In genomic region chr22:35203583-35203982, GRCh38 we compare ENCODE assay signal across 16 cellular contexts. TPM values are rescaled to one million over a fixed set of nuclear protein-coding genes. Genes with fewer than 3 reads are reported as not detected.
DNase-seq lines count a peak whose midpoint lies in the region; ATAC-seq, FAIRE-seq and TF ChIP-seq lines count a peak whose summit lies in the region.
"Had no signal": no experiment of that assay in that cellular context is flagged by ENCODE, and none has a peak within 500 bp of the region (broad histone marks: within the 10 kb centered on the region; RNA-seq: fewer than 3 reads in every experiment).

No MANE protein-coding gene starts in this region.

- no peaks in the 10 kb centered on the region for H3K9me3 ChIP-seq in K562 (replicated peaks; ENCODE audit: control insufficient read depth, insufficient read depth, low read depth, low read length)
- H3K9me3 ChIP-seq in vagina, result no peaks in the 10 kb centered on the region

- DNase-seq in NCI-H82 (lab: John Stamatoyannopoulos, UW), result peak; percentile 60
- DNase-seq in NCI-H82 treated with DMSO at 0.1 percent for 48 hours (lab: John Stamatoyannopoulos, UW; ENCODE audit: unreplicated experiment), result no peak
- DNase-seq in NCI-H524 treated with DMSO at 0.1 percent for 48 hours (lab: John Stamatoyannopoulos, UW), result peak; percentile 81
- no peak for DNase-seq in K562 (ENCODE audit: extremely low read depth in 1 of 4, low spot score in 3 of 4)
- DNase-seq in epidermal melanocyte (ENCODE audit: insufficient read length, low spot score), result no peak
- no peak for DNase-seq in vagina (ENCODE audit: extremely low spot score in 2 of 2)
- DNase-seq: C1 segment of cervical spinal cord; Calu3; CD4-positive, alpha-beta T cell; DMS153; DND-41; GDM1 had no signal

- FAIRE-seq in K562 (lab: Jason Lieb, UNC), result no peak
- FAIRE-seq: A204.1 had no signal

- TF ChIP-seq POLR2A in K562 (conservative IDR thresholded peaks at IDR 0.05), result no peak
- no peak for TF ChIP-seq POLR2A in vagina (IDR thresholded peaks at IDR 0.05)

- TF ChIP-seq CTCF in K562 (IDR thresholded peaks at IDR 0.05 in 2 of 3, conservative IDR thresholded peaks at IDR 0.05 in 1 of 3; ENCODE audit: insufficient read depth in 2 of 3, low read depth in 1 of 3, low read length in 3 of 3), result no peak
- TF ChIP-seq CTCF in vagina (IDR thresholded peaks at IDR 0.05), result no peak

- H3K4me2 ChIP-seq in K562 (ENCODE audit: insufficient read depth, low read length), result no peak overlapping the region

- H3K9ac ChIP-seq in K562 (ENCODE audit: insufficient read depth in 1 of 2, low read depth in 2 of 2, low read length in 2 of 2), result no peak overlapping the region

- intact Hi-C loops in K562 (cut with micrococcal nuclease) (no loop called here), vagina (cut with DNase I) (no loop called here)

- H3K9me1 ChIP-seq in K562 (ENCODE audit: control insufficient read depth, insufficient read depth, low read length), result peaks cover 3% of the 10 kb centered on the region

- H2AFZ ChIP-seq in K562 (ENCODE audit: low read depth, low read length), result no peak overlapping the region

- in situ Hi-C loops in K562 (cut with MboI), result no loop called here

- POLR2A ChIA-PET in K562 (lab: Yijun Ruan, JAX), result interaction anchor here (1.2 kb wide), 1 partner anchor 13 kb away, joined by 5 read pairs; no protein-coding TSS in a partner anchor

- peaks cover 4 to 7% of the 10 kb centered on the region in 2 experiments; a peak in 4 of 5 replicates for H3K4me1 ChIP-seq in K562 (replicated peaks in 1 of 2; ENCODE audit: control insufficient read depth in 2 of 2, insufficient read depth in 2 of 2, low read length in 2 of 2)
- no peaks in the 10 kb centered on the region for H3K4me1 ChIP-seq in vagina

- H3K36me3 ChIP-seq in K562 (ENCODE audit: control insufficient read depth, insufficient read depth, low read length), result peaks cover 74% of the 10 kb centered on the region; the same call in 2 of the 3 replicates
- H3K36me3 ChIP-seq in vagina, result no peaks in the 10 kb centered on the region

- ATAC-seq in K562 (no peak), HG02759 (IDR thresholded peaks at IDR 0.05; ENCODE audit: unreplicated experiment) (no peak)
- ATAC-seq: HCT116 had no signal

- peaks cover 28% of the 10 kb centered on the region for H3K79me2 ChIP-seq in K562 (ENCODE audit: control insufficient read depth, insufficient read depth, low read length)

- peaks cover 7% of the 10 kb centered on the region; the same call in 1 of the 2 replicates for H4K20me1 ChIP-seq in K562 (replicated peaks; ENCODE audit: control insufficient read depth, insufficient read depth, low read length)

- TF ChIP-seq RAD21 in K562 (CRISPR knock-in tag; conservative IDR thresholded peaks at IDR 0.05 in 1 of 2, IDR thresholded peaks at IDR 0.05 in 1 of 2), result no peak

- 59% methylated on average over 2 of the region's 2 CpGs for WGBS in K562 (ENCODE audit: insufficient coverage, low coverage, missing lambda C conversion rate)

- TF ChIP-seq EP300 in K562 (IDR thresholded peaks at IDR 0.05; ENCODE audit: low read length), result no peak

- no TSS peak for BruUV-seq in K562 (replicated peaks; lab: Mats Ljungman, UMichigan)

- H3K4me3 ChIP-seq in K562 (no peak overlapping the region), vagina (no peak overlapping the region)

- no peak overlapping the region for H3K27ac ChIP-seq in K562 (ENCODE audit: extremely low read depth, low read depth, low read length)
- H3K27ac ChIP-seq in vagina, result no peak overlapping the region
- H3K27ac ChIP-seq: HL-60 had no signal

- CTCF ChIA-PET in K562 (lab: Yijun Ruan, JAX; ENCODE audit: low intra/inter-chr PET ratio), result no interaction called here

- H3K27me3 ChIP-seq in K562 (ENCODE audit: control insufficient read depth in 2 of 2, insufficient read depth in 2 of 2, low read length in 2 of 2) (no peaks in the 10 kb centered on the region), vagina (no peaks in the 10 kb centered on the region)

TF ChIP-seq in K562, 482 proteins besides CTCF, POLR2A, EP300 and RAD21:
- no peak for TF ChIP-seq ZNF165 (CRISPR knock-in tag; IDR thresholded peaks at IDR 0.05; ENCODE audit: borderline replicate concordance)
- peak; percentile 84 for TF ChIP-seq SPI1 (IDR thresholded peaks at IDR 0.05; ENCODE audit: borderline replicate concordance, low read depth, low read length)

RNA-seq across cellular contexts. Expression of gene HMGXB4, which starts 53.7 kb away (rescaled TPM):
- total RNA-seq in K562 (2011; cell fraction: chromatin; rRNA removed; ENCODE audit: low replicate concordance), result 51.0 and 108 TPM in 2 replicates
- total RNA-seq in K562 (2011; cell fraction: nucleolus; rRNA removed), result 41.6 and 44.2 TPM in 2 replicates
- total RNA-seq in K562 (2011; cell fraction: nucleoplasm; rRNA removed), result 60.4 and 65.7 TPM in 2 replicates
- total RNA-seq in K562 (2014; rRNA removed) (9.9 and 10.0 TPM in 2 replicates), K562 (2014; rRNA removed; fragmentation: Illumina TruSeq; extraction: Trizol) (19.0 and 21.9 TPM in 2 replicates), K562 (2015; rRNA removed; fragmentation: Illumina TruSeq; extraction: Trizol) (17.5 and 20.8 TPM in 2 replicates), K562 (2021) (18.0 and 18.4 TPM in 2 replicates), vagina (12.8 TPM)
- polyA plus RNA-seq in K562 (2011; rRNA removed) (24.8 and 25.3 TPM in 2 replicates), K562 (2014; fragmentation: Illumina TruSeq; extraction: Trizol) (23.7 and 26.6 TPM in 2 replicates), K562 (2014; fragmentation: Nextera tagmentation; extraction: Ambion mirVana) (10 to 100 TPM; 27.7 to 31.4 TPM), K562 (2014; rRNA removed) (19.2 and 25.0 TPM in 2 replicates)
- 8.3 and 13.5 TPM in 2 replicates for polyA plus RNA-seq in K562 (2011; cell fraction: cytosol; rRNA removed)
- 16.9 and 22.4 TPM in 2 replicates for polyA plus RNA-seq in K562 (2011; cell fraction: nucleus; rRNA removed)
- 13.6 and 17.4 TPM in 2 replicates for polyA plus RNA-seq in K562 (2012)
- polyA minus RNA-seq in K562 (2011; rRNA and poly(A)+ RNA removed), result 42.8 and 55.6 TPM in 2 replicates
- polyA minus RNA-seq in K562 (2011; cell fraction: cytosol; rRNA and poly(A)+ RNA removed), result 11.3 and 12.0 TPM in 2 replicates
- 31.5 and 49.1 TPM in 2 replicates for polyA minus RNA-seq in K562 (2011; cell fraction: nucleus; rRNA and poly(A)+ RNA removed)

Comparison
In these comparisons a context has a peak if more than half of its experiments do, and no peak if none do; other contexts are left out.
1. DNase-seq: peak in NCI-H82 (single experiment) and NCI-H524 treated with DMSO at 0.1 percent for 48 hours (single experiment); none in NCI-H82 treated with DMSO at 0.1 percent for 48 hours (single experiment), K562 (0 of 4), epidermal melanocyte (single experiment) and vagina (0 of 2).